11 cellular contexts compared by ENCODE assay signal in genomic region chr18:36693931-36694661, GRCh38.
DNase-seq lines count a peak whose midpoint lies in the region; ATAC-seq and TF ChIP-seq lines count a peak whose summit lies in the region.
"Had no signal": no experiment of that assay in that cellular context is flagged by ENCODE, and none has a peak within 500 bp of the region (broad histone marks: within the 10 kb centered on the region; RNA-seq: fewer than 3 reads in every experiment).

No MANE protein-coding gene starts in this region.

- no peaks in the 10 kb centered on the region for H3K36me3 ChIP-seq in stomach

- H3K4me3 ChIP-seq in fibroblast of villous mesenchyme (ENCODE audit: low read depth, low read length) (no peak overlapping the region), stomach (peak overlapping the region in 3 of 4 donors; percentile 5 to 19 (median 7))
- H3K4me3 ChIP-seq: cardiac muscle cell, psoas muscle had no signal

- DNase-seq in HuH-7 (ENCODE audit: low spot score), result peak; percentile 23
- peak; percentile 99 for DNase-seq in NCI-H510A treated with DMSO at 0.1 percent for 48 hours (lab: John Stamatoyannopoulos, UW)
- DNase-seq in fibroblast of villous mesenchyme (ENCODE audit: low read depth), result peak; percentile 7
- DNase-seq in stomach, result no peak
- no peak for DNase-seq in caudate nucleus (lab: John Stamatoyannopoulos, UW)
- DNase-seq in erythroblast (lab: John Stamatoyannopoulos, UW), result no peak
- DNase-seq in AG08396 (ENCODE audit: low spot score), result no peak
- DNase-seq: psoas muscle; stimulated activated CD8-positive, alpha-beta memory T cell treated with anti-CD3 and anti-CD28 coated beads, Interleukin-4, amount 100 ng/mL, for 48 hours had no signal

- intact Hi-C loops in stomach (cut with DNase I; ENCODE audit: low total_unique reads), result no loop called here

- H3K9me3 ChIP-seq in stomach, result no peaks in the 10 kb centered on the region
- H3K9me3 ChIP-seq: psoas muscle had no signal

- H3K27ac ChIP-seq in stomach, result peak overlapping the region in 4 of 5 donors; percentile 9 to 65 (median 42)
- H3K27ac ChIP-seq in caudate nucleus (ENCODE audit: low read depth, low read length), result no peak overlapping the region
- H3K27ac ChIP-seq: psoas muscle had no signal

- ATAC-seq in activated CD4-positive, CD25-positive, alpha-beta regulatory T cell treated with anti-CD3 and anti-CD28 coated beads, Interleukin-2, amount 50 U/mL, for 24 hours, result no peak
- ATAC-seq: psoas muscle had no signal

- TF ChIP-seq EP300 in stomach (IDR thresholded peaks at IDR 0.05), result no peak

- H3K4me1 ChIP-seq in stomach, result peaks cover 0 to 24% (median 8%) of the 10 kb centered on the region in 4 donors
- H3K4me1 ChIP-seq: psoas muscle had no signal

- TF ChIP-seq CTCF in fibroblast of villous mesenchyme (IDR thresholded peaks at IDR 0.05; ENCODE audit: insufficient read depth, low read depth, low read length) (no peak), stomach (IDR thresholded peaks at IDR 0.05) (no peak)

- H3K27me3 ChIP-seq in stomach, result peaks cover 0 to 3% (median 0%) of the 10 kb centered on the region in 3 donors
- H3K27me3 ChIP-seq: cardiac muscle cell had no signal

- TF ChIP-seq POLR2A in stomach (IDR thresholded peaks at IDR 0.05), result no peak
- TF ChIP-seq POLR2A in erythroblast (IDR thresholded peaks at IDR 0.05; ENCODE audit: low read length), result no peak

- WGBS in stomach, 5 donors, result 33 to 46% (median 35%) methylated on average over 15 of the region's 15 CpGs

Comparison
In these comparisons a context has a peak if more than half of its experiments do, and no peak if none do; other contexts are left out.
1. DNase-seq: peak in HuH-7 (single experiment), NCI-H510A treated with DMSO at 0.1 percent for 48 hours (single experiment) and fibroblast of villous mesenchyme (single experiment); none in stomach (single experiment), caudate nucleus (0 of 61), erythroblast (0 of 2) and AG08396 (single experiment).